In the genomic region with DNA sequence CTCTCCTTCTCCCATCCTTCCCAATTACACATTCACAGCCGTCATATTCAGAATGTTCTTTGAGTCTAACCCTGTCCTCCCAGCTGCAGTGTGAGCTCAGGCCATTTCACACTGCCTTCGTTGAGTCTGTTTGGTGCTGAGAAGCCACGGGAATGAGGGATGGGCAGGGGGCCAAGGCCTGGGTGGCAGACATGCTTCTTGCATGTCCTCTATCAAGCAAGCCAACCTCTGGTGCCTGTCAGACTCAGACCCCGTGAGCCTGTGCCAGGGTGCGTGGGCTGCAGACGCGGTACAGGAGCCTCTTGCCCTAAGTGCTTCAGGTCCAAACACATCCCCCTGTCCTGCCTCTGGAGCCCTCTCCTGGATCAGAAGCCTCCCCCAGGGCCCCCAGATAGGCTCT, we compare ENCODE assay signal across 18 cellular contexts. TPM values are rescaled to one million over a fixed set of nuclear protein-coding genes. Genes with fewer than 3 reads are reported as not detected.
A peak's percentile ranks its signal among the peaks of the same experiment; 100 is the strongest.
DNase-seq lines count a peak whose midpoint lies in the region; TF ChIP-seq lines count a peak whose summit lies in the region.
"Had no signal": no experiment of that assay in that cellular context is flagged by ENCODE, and none has a peak within 500 bp of the region (broad histone marks: within the 10 kb centered on the region; RNA-seq: fewer than 3 reads in every experiment).

No MANE protein-coding gene starts in this region.

- no peak overlapping the region for H3K4me3 Mint-ChIP-seq in MCF 10A (ENCODE audit: unreplicated experiment)
- H3K4me3 Mint-ChIP-seq: activated naive CD4-positive, alpha-beta T cell treated with anti-CD3 and anti-CD28 coated beads, Interleukin-2, amount 10 ng/mL, durations not matched to agents 7 days and 5 days; neural progenitor cell had no signal

- no peaks in the 10 kb centered on the region for H3K9me3 ChIP-seq in left ventricle myocardium inferior (replicated peaks)
- no peaks in the 10 kb centered on the region for H3K9me3 ChIP-seq in sigmoid colon
- H3K9me3 ChIP-seq: BLaER1 treated with 17β-estradiol and CSF1 and Interleukin-3, amounts not matched to agents 10 nM and 100 nM; colonic mucosa had no signal

- peaks cover 37% of the 10 kb centered on the region for H3K4me1 Mint-ChIP-seq in MCF 10A (ENCODE audit: insufficient read depth, unreplicated experiment)
- H3K4me1 Mint-ChIP-seq: activated naive CD4-positive, alpha-beta T cell treated with anti-CD3 and anti-CD28 coated beads, Interleukin-2, amount 10 ng/mL, durations not matched to agents 7 days and 5 days; neural progenitor cell had no signal

- H3K4me3 ChIP-seq in left ventricle myocardium inferior = no peak overlapping the region
- no peak overlapping the region for H3K4me3 ChIP-seq in sigmoid colon
- H3K4me3 ChIP-seq in H7 (ENCODE audit: insufficient read depth, low read depth, low read length) = no peak overlapping the region
- H3K4me3 ChIP-seq: BLaER1 treated with 17β-estradiol and CSF1 and Interleukin-3, amounts not matched to agents 10 nM and 100 nM; colonic mucosa; neural progenitor cell; PC-9 had no signal

- 74 to 83% methylated on average over 7 of the region's 7 CpGs for WGBS in sigmoid colon, 2 donors

- no peaks in the 10 kb centered on the region for H3K27me3 Mint-ChIP-seq in MCF 10A (ENCODE audit: insufficient read depth, unreplicated experiment)

- peak overlapping the region; percentile 68 for H3K27ac Mint-ChIP-seq in MCF 10A (ENCODE audit: low read depth, unreplicated experiment)

- no peak for TF ChIP-seq EP300 in sigmoid colon (IDR thresholded peaks at IDR 0.05)

- no peaks in the 10 kb centered on the region for H3K27me3 ChIP-seq in left ventricle myocardium inferior (ENCODE audit: low read depth)
- no peaks in the 10 kb centered on the region for H3K27me3 ChIP-seq in sigmoid colon
- no peaks in the 10 kb centered on the region for H3K27me3 ChIP-seq in H7 (ENCODE audit: control insufficient read depth, insufficient read depth, low read length)
- H3K27me3 ChIP-seq: BLaER1 treated with 17β-estradiol and CSF1 and Interleukin-3, amounts not matched to agents 10 nM and 100 nM; colonic mucosa; neural progenitor cell had no signal

- DNase-seq in GM04503 (ENCODE audit: low read depth) (peak; percentile 33), MCF 10A (ENCODE audit: unreplicated experiment) (peak; percentile 52), left ventricle myocardium inferior (peak; percentile 73), sigmoid colon (peak; percentile 75), NCI-H2227 treated with DMSO at 0.1 percent for 48 hours (lab: John Stamatoyannopoulos, UW) (no peak), H7 (no peak), COR-L47 (lab: John Stamatoyannopoulos, UW) (no peak), NCI-H1092 treated with DMSO at 0.1 percent for 48 hours (lab: John Stamatoyannopoulos, UW) (no peak)
- DNase-seq: activated CD8-positive, alpha-beta memory T cell treated with anti-CD3 and anti-CD28 coated beads for 24 hours; activated naive CD4-positive, alpha-beta T cell treated with anti-CD3 and anti-CD28 coated beads, Interleukin-2, amount 10 ng/mL, durations not matched to agents 7 days and 5 days; colonic mucosa; foreskin melanocyte; NCI-H345; PC-9; stimulated activated naive CD4-positive, alpha-beta T cell; T-helper 9 cell had no signal

- POLR2A ChIA-PET in MCF 10A (lab: Yijun Ruan, JAX) = interaction anchor here (0.7 to 11.6 kb wide), 8 partner anchors 8 to 91 kb away, joined by 3 to 269 read pairs (median 6); partner anchors contain the start of genes CDKL3, CDKN2AIPNL and JADE2

- CTCF ChIA-PET in MCF 10A (lab: Yijun Ruan, JAX) = interaction anchor here (0.6 to 2.5 kb wide), 2 partner anchors 53 to 1033 kb away, joined by 3 to 16 read pairs; no protein-coding TSS in a partner anchor

- peaks cover 27% of the 10 kb centered on the region for H3K4me1 ChIP-seq in left ventricle myocardium inferior
- peaks cover 0 to 14% (median 12%) of the 10 kb centered on the region in 4 donors for H3K4me1 ChIP-seq in sigmoid colon
- H3K4me1 ChIP-seq: colonic mucosa, neural progenitor cell had no signal

- no peaks in the 10 kb centered on the region for H3K9me3 Mint-ChIP-seq in MCF 10A (ENCODE audit: unreplicated experiment)
- H3K9me3 Mint-ChIP-seq: activated naive CD4-positive, alpha-beta T cell treated with anti-CD3 and anti-CD28 coated beads, Interleukin-2, amount 10 ng/mL, durations not matched to agents 7 days and 5 days; neural progenitor cell had no signal

- intact Hi-C loops in MCF 10A (cut with micrococcal nuclease) (no loop called here), left ventricle myocardium inferior (cut with micrococcal nuclease) (no loop called here), sigmoid colon (cut with DNase I) (no loop called here)

- no peaks in the 10 kb centered on the region for H3K36me3 ChIP-seq in left ventricle myocardium inferior
- H3K36me3 ChIP-seq in sigmoid colon = no peaks in the 10 kb centered on the region
- no peaks in the 10 kb centered on the region for H3K36me3 ChIP-seq in H7 (replicated peaks; ENCODE audit: control insufficient read depth, insufficient read depth, low read length)
- H3K36me3 ChIP-seq: BLaER1 treated with 17β-estradiol and CSF1 and Interleukin-3, amounts not matched to agents 10 nM and 100 nM; colonic mucosa; neural progenitor cell had no signal

- no peak for TF ChIP-seq CTCF in MCF 10A (IDR thresholded peaks at IDR 0.05; ENCODE audit: unreplicated experiment)
- no peak for TF ChIP-seq CTCF in left ventricle myocardium inferior (IDR thresholded peaks at IDR 0.05; ENCODE audit: borderline replicate concordance)
- TF ChIP-seq CTCF in sigmoid colon (IDR thresholded peaks at IDR 0.05) = no peak

- BruUV-seq in MCF 10A (replicated peaks; lab: Mats Ljungman, UMichigan) = no TSS peak

- TF ChIP-seq POLR2A in sigmoid colon (IDR thresholded peaks at IDR 0.05) = no peak

- H3K36me3 Mint-ChIP-seq in MCF 10A (ENCODE audit: insufficient read depth, unreplicated experiment) = no peaks in the 10 kb centered on the region
- H3K36me3 Mint-ChIP-seq: activated naive CD4-positive, alpha-beta T cell treated with anti-CD3 and anti-CD28 coated beads, Interleukin-2, amount 10 ng/mL, durations not matched to agents 7 days and 5 days; neural progenitor cell had no signal

- peak overlapping the region; percentile 74 for H3K27ac ChIP-seq in left ventricle myocardium inferior (replicated peaks)
- H3K27ac ChIP-seq in sigmoid colon = peak overlapping the region in 1 of 4 donors; percentile 25
- H3K27ac ChIP-seq: BLaER1 treated with 17β-estradiol and CSF1 and Interleukin-3, amounts not matched to agents 10 nM and 100 nM; colonic mucosa; neural progenitor cell; PC-9 had no signal

RNA-seq across cellular contexts. Expression of gene CDKN2AIPNL, which starts 46.6 kb away (rescaled TPM):
- 75.1 and 82.4 TPM in 2 replicates for total RNA-seq in MCF 10A (2022)
- total RNA-seq in left ventricle myocardium inferior = 39.6 TPM
- total RNA-seq in sigmoid colon = 10 to 100 TPM; 18.9 to 28.5 (median 21.3) TPM
- 10 to 100 TPM; 20.4 to 42.5 (median 27.2) TPM for polyA plus RNA-seq in sigmoid colon
- total RNA-seq in H7 (2014; rRNA removed; shearing (Covaris generic)) = 109 and 123 TPM in 2 replicates

Comparison
In these comparisons a context has a peak if more than half of its experiments do, and no peak if none do; other contexts are left out.
1. DNase-seq: peak in GM04503 (single experiment), MCF 10A (single experiment), left ventricle myocardium inferior (single experiment) and sigmoid colon (single experiment); none in NCI-H2227 treated with DMSO at 0.1 percent for 48 hours (single experiment), H7 (single experiment), COR-L47 (single experiment) and NCI-H1092 treated with DMSO at 0.1 percent for 48 hours (single experiment).